36 cellular contexts compared by ENCODE assay signal in the genomic region with DNA sequence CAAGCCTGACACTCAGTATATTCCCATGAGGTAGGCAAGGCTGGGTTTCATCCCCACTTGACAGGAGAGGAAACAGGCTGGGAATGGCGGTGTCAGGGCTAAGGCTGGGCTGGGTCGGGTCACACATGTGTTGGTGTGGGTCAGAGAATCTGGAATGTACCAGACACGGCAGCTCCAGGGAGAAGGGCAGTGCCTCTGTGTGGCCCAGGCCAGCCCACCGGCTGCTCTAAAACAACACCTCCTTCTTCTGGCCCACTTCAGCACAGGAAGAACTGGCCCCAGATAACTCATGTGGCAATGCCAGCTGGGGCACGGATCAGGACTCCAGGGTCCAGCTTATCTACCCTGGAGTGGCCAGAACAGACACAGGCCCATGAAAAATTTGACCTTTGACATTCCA. TPM values are rescaled to one million over a fixed set of nuclear protein-coding genes. Genes with fewer than 3 reads are reported as not detected.
"Had no signal": no experiment of that assay in that cellular context is flagged by ENCODE, and none has a peak within 500 bp of the region (broad histone marks: within the 10 kb centered on the region; RNA-seq: fewer than 3 reads in every experiment).

No MANE protein-coding gene starts in this region.

- H3K9me3 ChIP-seq: adrenal gland, ascending aorta, body of pancreas, breast epithelium had no signal

- FAIRE-seq: astrocyte, bronchial epithelial cell had no signal

- H3K4me1 ChIP-seq: adrenal gland, breast epithelium had no signal

- DNase-seq: activated effector memory CD4-positive, alpha-beta T cell treated with anti-CD3 and anti-CD28 coated beads, Interleukin-2, amount 50 U/mL, for 16 hours; activated effector memory CD4-positive, alpha-beta T cell treated with Interleukin-2 at 50 U/mL for 16 hours; activated gamma-delta T cell; activated gamma-delta T cell treated with Interleukin-2 at 50 U/mL for 16 hours; activated naive CD4-positive, alpha-beta T cell; activated naive CD4-positive, alpha-beta T cell treated with anti-CD3 and anti-CD28 coated beads for 36 hours; activated naive CD4-positive, alpha-beta T cell treated with anti-CD3 and anti-CD28 coated beads, Interleukin-2, amount 10 ng/mL, durations not matched to agents 7 days and 5 days; activated naive CD4-positive, alpha-beta T cell treated with anti-CD3 and anti-CD28 coated beads, Interleukin-2, amount 50 U/mL, for 16 hours; activated naive CD4-positive, alpha-beta T cell treated with Interleukin-2 at 50 U/mL for 16 hours; activated naive CD8-positive, alpha-beta T cell treated with anti-CD3 and anti-CD28 coated beads for 36 hours; activated naive CD8-positive, alpha-beta T cell treated with anti-CD3 and anti-CD28 coated beads, Interleukin-2, amount 10 ng/mL, durations not matched to agents 7 days and 5 days; activated naive CD8-positive, alpha-beta T cell treated with anti-CD3 and anti-CD28 coated beads, Interleukin-2, amount 50 U/mL, for 24 hours; activated T-cell treated with anti-CD3 and anti-CD28 coated beads for 4 hours; activated T-cell treated with anti-CD3 and anti-CD28 coated beads, Interleukin-2, amount 50 U/mL, for 1 hour; activated T-cell treated with anti-CD3 and anti-CD28 coated beads, Interleukin-2, amount 50 U/mL, for 24 hours; activated T-cell treated with anti-CD3 and anti-CD28 coated beads, Interleukin-2, amount 50 U/mL, for 4 hours; activated T-cell treated with anti-CD3 and anti-CD28 coated beads, Interleukin-2, amount 50 U/mL, for 48 hours; activated T-cell treated with anti-CD3 and anti-CD28 coated beads, Interleukin-2, amount 50 U/mL, for 72 hours; adrenal gland; amygdala; anterior cingulate cortex; aorta; body of pancreas; brain microvascular endothelial cell; caudate nucleus; central memory CD4-positive, alpha-beta T cell; cerebellar nuclear complex had no signal

- H3K36me3 ChIP-seq: adrenal gland, brain microvascular endothelial cell, breast epithelium, cardiac muscle cell had no signal

- H3K4me3 ChIP-seq: adrenal gland, ascending aorta, body of pancreas, breast epithelium, cardiac muscle cell had no signal

- H3K27ac ChIP-seq: adrenal gland, ascending aorta, body of pancreas, brain microvascular endothelial cell, breast epithelium, cardiac muscle cell had no signal

- H3K27me3 ChIP-seq: adrenal gland, ascending aorta, body of pancreas, brain microvascular endothelial cell, cardiac muscle cell had no signal

RNA-seq across cellular contexts. Expression of a gene that starts 18.3 kb away (rescaled TPM):
- polyA plus RNA-seq: cardiac muscle cell had no signal

RNA-seq across cellular contexts. Expression of a gene that starts 30.7 kb away (rescaled TPM):
- total RNA-seq: activated naive CD4-positive, alpha-beta T cell treated with anti-CD3 and anti-CD28 coated beads for 36 hours; activated naive CD4-positive, alpha-beta T cell treated with anti-CD3 and anti-CD28 coated beads, Interleukin-2, amount 50 U/mL, for 72 hours; activated naive CD8-positive, alpha-beta T cell treated with anti-CD3 and anti-CD28 coated beads for 36 hours; activated naive CD8-positive, alpha-beta T cell treated with anti-CD3 and anti-CD28 coated beads, Interleukin-2, amount 10 ng/mL, durations not matched to agents 7 days and 5 days; activated T-cell treated with anti-CD3 and anti-CD28 coated beads, Interleukin-2, amount 50 U/mL, for 72 hours; activated T-helper 1 cell treated with anti-CD3 and anti-CD28 coated beads, Interleukin-12 subunit alpha, Interleukin-12 subunit beta, Interleukin-2, Interleukin-4 antibody, amounts not matched to agents 30 ng/mL and 10 ng/mL and 1 ng/mL, durations not matched to agents 14 hours and 24 hours and 36 hours; activated T-helper 17 cell treated with anti-CD3 and anti-CD28 coated beads, Interleukin-2, amount 50 U/mL, for 72 hours; activated T-helper 2 cell treated with anti-CD3 and anti-CD28 coated beads, Interferon-gamma antibody, Interleukin-2, Interleukin-4, amounts not matched to agents 10 μg/mL and 5 μg/mL and 100 μg/mL, durations not matched to agents 14 hours and 24 hours and 36 hours had no signal

RNA-seq across cellular contexts. Expression of a gene that starts 52.8 kb away (rescaled TPM):
- polyA plus RNA-seq: cardiac muscle cell had no signal

RNA-seq across cellular contexts. Expression of a gene that starts 53.3 kb away (rescaled TPM):
- total RNA-seq: activated naive CD4-positive, alpha-beta T cell treated with anti-CD3 and anti-CD28 coated beads for 36 hours; activated naive CD4-positive, alpha-beta T cell treated with anti-CD3 and anti-CD28 coated beads, Interleukin-2, amount 50 U/mL, for 72 hours; activated naive CD8-positive, alpha-beta T cell treated with anti-CD3 and anti-CD28 coated beads for 36 hours; activated naive CD8-positive, alpha-beta T cell treated with anti-CD3 and anti-CD28 coated beads, Interleukin-2, amount 10 ng/mL, durations not matched to agents 7 days and 5 days; activated T-cell treated with anti-CD3 and anti-CD28 coated beads, Interleukin-2, amount 50 U/mL, for 72 hours; activated T-helper 17 cell treated with anti-CD3 and anti-CD28 coated beads, Interleukin-2, amount 50 U/mL, for 72 hours; activated T-helper 2 cell treated with anti-CD3 and anti-CD28 coated beads, Interferon-gamma antibody, Interleukin-2, Interleukin-4, amounts not matched to agents 10 μg/mL and 5 μg/mL and 100 μg/mL, durations not matched to agents 14 hours and 24 hours and 36 hours; body of pancreas; breast epithelium; bronchial epithelial cell had no signal
